In genomic region chr2:73987109-73987947, GRCh38 we compare ENCODE assay signal across 8 cellular contexts. TPM values are rescaled to one million over a fixed set of nuclear protein-coding genes. Genes with fewer than 3 reads are reported as not detected.
A peak's percentile ranks its signal among the peaks of the same experiment; 100 is the strongest.
DNase-seq lines count a peak whose midpoint lies in the region; ATAC-seq, FAIRE-seq and TF ChIP-seq lines count a peak whose summit lies in the region.

No MANE protein-coding gene starts in this region.

- H3K4me1 Mint-ChIP-seq in endothelial cell (ENCODE audit: unreplicated experiment) (peaks cover 35% of the 10 kb centered on the region), nephron progenitor cell (peaks cover 76% of the 10 kb centered on the region)

- H3K36me3 Mint-ChIP-seq in endothelial cell (ENCODE audit: low read depth, unreplicated experiment) (peaks cover 29% of the 10 kb centered on the region), nephron progenitor cell (ENCODE audit: low read depth) (peaks cover 39% of the 10 kb centered on the region)

- H3K9me3 Mint-ChIP-seq in endothelial cell (ENCODE audit: unreplicated experiment): no peaks in the 10 kb centered on the region
- no peaks in the 10 kb centered on the region for H3K9me3 Mint-ChIP-seq in nephron progenitor cell

- H3K27ac ChIP-seq in VCaP: peak overlapping the region; percentile 100

- ATAC-seq in HG03378 (IDR thresholded peaks at IDR 0.05; ENCODE audit: unreplicated experiment) (no peak), GM21360 (IDR thresholded peaks at IDR 0.05; ENCODE audit: unreplicated experiment) (no peak)

- H3K27ac Mint-ChIP-seq in endothelial cell (ENCODE audit: unreplicated experiment) (peak overlapping the region; percentile 20), nephron progenitor cell (peak overlapping the region; percentile 16)

- H3K4me3 Mint-ChIP-seq in endothelial cell (ENCODE audit: unreplicated experiment) (peak overlapping the region; percentile 93), nephron progenitor cell (peak overlapping the region; percentile 86)

- peak; percentile 27 for TF ChIP-seq CTCF in VCaP (conservative IDR thresholded peaks at IDR 0.05)
- TF ChIP-seq CTCF in endothelial cell (IDR thresholded peaks at IDR 0.05; ENCODE audit: unreplicated experiment): no peak
- no peak for TF ChIP-seq CTCF in nephron progenitor cell (IDR thresholded peaks at IDR 0.05)

- DNase-seq in SIG-M5 treated with dmso at 0.1 percent for 504 hours (lab: John Stamatoyannopoulos, UW; ENCODE audit: unreplicated experiment) (peak; percentile 67), SIG-M5 (lab: John Stamatoyannopoulos, UW) (no peak), endothelial cell (ENCODE audit: low spot score) (no peak), nephron progenitor cell (no peak), GM19239 (ENCODE audit: insufficient read length, low spot score) (no peak)

- H3K27me3 Mint-ChIP-seq in endothelial cell (ENCODE audit: unreplicated experiment) (peaks cover 20% of the 10 kb centered on the region), nephron progenitor cell (ENCODE audit: low read depth, poor library complexity) (peaks cover 10% of the 10 kb centered on the region)

- no peak for FAIRE-seq in GM19239 (lab: Jason Lieb, UNC)

RNA-seq across cellular contexts. Expression of gene TET3, which starts 2.6 kb away (rescaled TPM):
- total RNA-seq in endothelial cell (ENCODE audit: unreplicated experiment): 23.0 TPM
